ENCODE assay signal across 15 cellular contexts in the genomic region with DNA sequence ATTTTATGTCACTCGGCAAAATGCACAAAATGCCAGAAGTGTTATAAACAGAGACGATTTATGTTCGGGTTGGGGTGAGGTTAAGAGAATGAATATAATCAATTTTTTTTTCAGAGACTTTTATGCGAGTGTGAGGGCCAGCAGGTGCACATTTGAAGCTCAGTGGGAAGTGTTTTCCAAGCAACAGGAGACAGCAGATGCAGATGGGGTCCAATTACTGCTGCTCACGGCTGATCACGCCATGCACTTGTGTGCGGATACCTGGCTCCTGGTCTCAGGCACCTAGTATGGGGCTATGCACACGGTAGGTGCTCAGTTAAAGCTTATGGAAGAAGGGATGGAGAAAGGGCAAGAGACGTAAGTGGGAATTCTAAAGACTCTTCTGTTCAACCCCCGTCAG.
"Had no signal": no experiment of that assay in that cellular context is flagged by ENCODE, and none has a peak within 500 bp of the region (broad histone marks: within the 10 kb centered on the region; RNA-seq: fewer than 3 reads in every experiment).

No MANE protein-coding gene starts in this region.

- H3K4me3 ChIP-seq: coronary artery, stomach, thoracic aorta had no signal

- H3K27ac ChIP-seq: coronary artery, stomach, thoracic aorta had no signal

- ATAC-seq: activated CD8-positive, alpha-beta memory T cell treated with anti-CD3 and anti-CD28 coated beads, Interleukin-2, amount 10 ng/mL, durations not matched to agents 7 days and 5 days had no signal

- DNase-seq: activated CD4-positive, alpha-beta T cell treated with anti-CD3 and anti-CD28 coated beads for 1 hour; activated CD4-positive, alpha-beta T cell treated with anti-CD3 and anti-CD28 coated beads, Interleukin-2, amount 50 U/mL, for 48 hours; activated CD8-positive, alpha-beta memory T cell treated with anti-CD3 and anti-CD28 coated beads, Interleukin-2, amount 10 ng/mL, durations not matched to agents 7 days and 5 days; activated effector memory CD4-positive, alpha-beta T cell treated with Interleukin-2 at 50 U/mL for 16 hours; activated T-cell treated with anti-CD3 and anti-CD28 coated beads, Interleukin-2, amount 50 U/mL, for 24 hours; caudate nucleus; effector CD8-positive, alpha-beta T cell; kidney; mesendoderm; nephron progenitor cell; stimulated activated CD4-positive, alpha-beta T cell treated with anti-CD3 and anti-CD28 coated beads, Interleukin-4, amount 100 ng/mL, for 1 hour; stimulated activated CD8-positive, alpha-beta memory T cell treated with anti-CD3 and anti-CD28 coated beads, Interleukin-4, amount 100 ng/mL, for 48 hours; stomach had no signal

- H3K36me3 ChIP-seq: stomach, thoracic aorta had no signal

- H3K9me3 ChIP-seq: thoracic aorta had no signal
